ENCODE assay signal across 1 cellular context in genomic region chr12:64252708-64253107, GRCh38.
TF ChIP-seq lines count a peak whose summit lies in the region.

No MANE protein-coding gene starts in this region.

TF ChIP-seq in SK-N-SH treated with all-trans-retinoic acid at 6 μM for 48 hours, 23 proteins besides CTCF, POLR2A, EP300 and RAD21 (continued from another document):
- TF ChIP-seq PPARA (CRISPR knock-in tag; IDR thresholded peaks at IDR 0.05; ENCODE audit: borderline replicate concordance) (no peak), TOX (CRISPR knock-in tag; IDR thresholded peaks at IDR 0.05; ENCODE audit: borderline replicate concordance) (no peak), TCF4 (CRISPR knock-in tag; IDR thresholded peaks at IDR 0.05; ENCODE audit: borderline replicate concordance) (no peak), SNAI2 (CRISPR knock-in tag; IDR thresholded peaks at IDR 0.05) (no peak), RARB (CRISPR knock-in tag; IDR thresholded peaks at IDR 0.05) (no peak), ARNTL (CRISPR knock-in tag; IDR thresholded peaks at IDR 0.05; ENCODE audit: borderline replicate concordance, low read depth) (no peak), POU6F1 (CRISPR knock-in tag; IDR thresholded peaks at IDR 0.05; ENCODE audit: borderline replicate concordance, low read depth) (no peak), CSRNP3 (CRISPR knock-in tag; IDR thresholded peaks at IDR 0.05) (no peak), ZNF8 (CRISPR knock-in tag; IDR thresholded peaks at IDR 0.05) (no peak), ESRRG (CRISPR knock-in tag; IDR thresholded peaks at IDR 0.05) (no peak), CSDC2 (CRISPR knock-in tag; IDR thresholded peaks at IDR 0.05) (no peak), BACH2 (CRISPR knock-in tag; IDR thresholded peaks at IDR 0.05; ENCODE audit: borderline replicate concordance) (no peak), ZC3H10 (CRISPR knock-in tag; IDR thresholded peaks at IDR 0.05) (no peak)
